8 cellular contexts compared by ENCODE assay signal in the genomic region with DNA sequence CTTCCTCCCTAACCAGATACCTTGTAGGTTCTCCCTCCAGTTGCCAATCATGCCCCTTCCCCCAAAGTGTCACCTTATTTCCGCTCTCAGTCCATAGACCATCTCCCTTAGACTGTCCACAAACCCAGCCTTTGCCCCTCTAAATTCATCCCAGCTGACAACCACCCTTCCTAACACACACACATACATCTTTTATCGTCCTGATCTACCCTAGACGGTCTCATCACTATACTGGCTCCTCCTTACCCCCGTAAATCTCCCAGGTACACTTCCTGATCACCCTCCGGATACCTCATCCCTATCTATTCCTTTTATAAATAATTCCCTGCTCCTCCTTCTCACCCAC. TPM values are rescaled to one million over a fixed set of nuclear protein-coding genes. Genes with fewer than 3 reads are reported as not detected.
DNase-seq lines count a peak whose midpoint lies in the region; ATAC-seq, FAIRE-seq and TF ChIP-seq lines count a peak whose summit lies in the region.

No MANE protein-coding gene starts in this region.

- H3K27ac ChIP-seq in AG04450 (ENCODE audit: low read depth, low read length) = peak overlapping the region; percentile 61
- H3K27ac ChIP-seq in skin epidermis = peak overlapping the region in 20 of 21 experiments; percentile 83 to 99 (median 98)

- peak overlapping the region; percentile 89 for H3K4me3 Mint-ChIP-seq in glutamatergic neuron (ENCODE audit: unreplicated experiment)

- ATAC-seq in GM19455 (IDR thresholded peaks at IDR 0.05; ENCODE audit: unreplicated experiment) = peak; percentile 0

- H3K36me3 Mint-ChIP-seq in glutamatergic neuron (ENCODE audit: unreplicated experiment) = no peaks in the 10 kb centered on the region

- H3K4me1 Mint-ChIP-seq in glutamatergic neuron (ENCODE audit: low read depth, unreplicated experiment) = peaks cover 10% of the 10 kb centered on the region

- H3K9me3 Mint-ChIP-seq in glutamatergic neuron (ENCODE audit: unreplicated experiment) = peaks cover 9% of the 10 kb centered on the region

- no peak for FAIRE-seq in frontal cortex (lab: Jason Lieb, UNC)

- peaks cover 3% of the 10 kb centered on the region; the same call in 1 of the 2 replicates for H3K9me3 ChIP-seq in AG04450 (ENCODE audit: control insufficient read depth, insufficient read depth, low read length)

- no peaks in the 10 kb centered on the region for H3K27me3 ChIP-seq in AG04450 (ENCODE audit: control insufficient read depth, insufficient read depth, low read length)

- DNase-seq in AG04450 (ENCODE audit: low read depth, low spot score) = no peak
- DNase-seq in SW480 (ENCODE audit: low spot score) = peak; percentile 39
- no peak for DNase-seq in glutamatergic neuron
- DNase-seq in NK-92 treated with Interleukin-12 subunit alpha and Interleukin-12 subunit beta, amount 100 ng/mL, for 24 hours (lab: John Stamatoyannopoulos, UW) = no peak
- no peak for DNase-seq in frontal cortex (ENCODE audit: low spot score in 2 of 2)
- DNase-seq in foreskin melanocyte = no peak

- POLR2A ChIA-PET in AG04450 (lab: Yijun Ruan, JAX) = interaction anchor here (0.6 kb wide), 1 partner anchor 84 kb away, joined by 3 read pairs; no protein-coding TSS in a partner anchor

- CTCF ChIA-PET in AG04450 (lab: Charles Lee) = interaction anchor here (1.9 kb wide), 1 partner anchor 131 kb away, joined by 7 read pairs; no protein-coding TSS in a partner anchor

- TF ChIP-seq CTCF in AG04450 (IDR thresholded peaks at IDR 0.05; ENCODE audit: low read depth, low read length) = no peak
- TF ChIP-seq CTCF in glutamatergic neuron (IDR thresholded peaks at IDR 0.05; ENCODE audit: partially characterized antibody, unreplicated experiment) = no peak

- peak overlapping the region; percentile 88 for H3K27ac Mint-ChIP-seq in glutamatergic neuron (ENCODE audit: unreplicated experiment)

- H3K4me3 ChIP-seq in AG04450 (ENCODE audit: low read depth, low read length) (peak overlapping the region; percentile 83), skin epidermis (peak overlapping the region; percentile 61 to 99 (median 93))

- H3K27me3 Mint-ChIP-seq in glutamatergic neuron (ENCODE audit: unreplicated experiment) = peaks cover 8% of the 10 kb centered on the region

RNA-seq across cellular contexts. Expression of a gene that starts 0.8 kb away (rescaled TPM):
- polyA plus RNA-seq in AG04450 (2011; rRNA removed) = 71.0 and 84.3 TPM in 2 replicates
- polyA minus RNA-seq in AG04450 (2011; rRNA and poly(A)+ RNA removed) = 10.8 and 19.3 TPM in 2 replicates
- 43.3 TPM for total RNA-seq in glutamatergic neuron (ENCODE audit: unreplicated experiment)
- total RNA-seq in frontal cortex = 48.1 TPM

RNA-seq across cellular contexts. Expression of a gene that starts 0.9 kb away (rescaled TPM):
- 10.7 and 15.0 TPM in 2 replicates for polyA plus RNA-seq in AG04450 (2011; rRNA removed)
- 50.2 and 58.5 TPM in 2 replicates for polyA minus RNA-seq in AG04450 (2011; rRNA and poly(A)+ RNA removed)
- total RNA-seq in glutamatergic neuron (ENCODE audit: unreplicated experiment) (22.1 TPM), frontal cortex (6.9 TPM)

RNA-seq across cellular contexts. Expression of a gene that starts 43.7 kb away (rescaled TPM):
- not detected in 2 replicates for polyA plus RNA-seq in AG04450 (2011; rRNA removed)
- not detected in 2 replicates for polyA minus RNA-seq in AG04450 (2011; rRNA and poly(A)+ RNA removed)
- not detected for total RNA-seq in glutamatergic neuron (ENCODE audit: unreplicated experiment)
- not detected for total RNA-seq in frontal cortex

RNA-seq across cellular contexts. Expression of a gene that starts 49.4 kb away (rescaled TPM):
- not detected in 2 replicates for polyA plus RNA-seq in AG04450 (2011; rRNA removed)
- polyA minus RNA-seq in AG04450 (2011; rRNA and poly(A)+ RNA removed) = not detected in 2 replicates
- total RNA-seq in glutamatergic neuron (ENCODE audit: unreplicated experiment) (not detected), frontal cortex (not detected)
